ENCODE assay signal across 10 cellular contexts in the genomic region with DNA sequence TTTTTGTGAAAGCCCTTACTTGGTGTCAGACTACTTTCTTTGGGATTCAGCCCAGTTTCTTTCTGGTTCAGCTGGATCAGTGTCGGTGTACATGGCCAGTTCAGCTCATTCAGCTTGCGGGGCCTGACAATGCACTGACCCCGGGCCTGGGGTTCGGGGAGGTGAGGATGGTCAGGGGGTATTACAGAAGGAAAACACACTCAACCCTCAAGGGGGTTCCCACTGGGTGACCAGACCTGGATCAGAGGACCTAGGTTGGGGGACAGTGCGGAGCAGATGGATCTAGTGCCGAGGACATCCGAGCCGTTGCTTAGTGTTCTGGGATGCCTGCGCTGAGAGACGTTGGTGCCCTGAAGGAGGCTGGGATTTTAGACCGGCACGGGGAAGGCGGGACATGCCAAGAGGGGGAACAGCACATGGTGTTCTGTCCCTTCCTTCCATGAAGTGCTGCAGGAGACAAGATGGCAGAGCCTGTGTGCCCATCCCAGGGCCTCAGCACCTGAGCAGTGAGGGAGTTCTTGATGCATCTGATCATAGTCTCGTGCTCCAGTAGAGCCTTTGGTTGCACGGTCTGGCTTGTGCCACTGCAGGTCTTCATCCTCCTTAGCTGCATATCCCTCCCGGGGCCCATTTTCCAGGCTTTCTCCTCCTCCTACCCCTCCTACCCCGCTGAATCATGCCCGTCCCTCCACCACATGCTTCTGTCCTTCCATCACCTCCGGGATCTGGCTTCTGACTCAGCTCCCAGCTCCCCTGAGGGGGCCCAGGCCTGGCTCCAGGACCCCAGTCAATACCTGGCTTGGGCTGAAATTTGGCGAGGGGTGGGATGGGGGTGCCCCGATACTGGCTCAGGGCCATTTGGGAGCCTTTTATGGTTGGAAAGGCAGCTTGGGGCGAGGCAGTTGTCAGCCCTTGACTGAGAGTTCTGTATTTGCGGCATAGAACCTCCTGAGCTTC. TPM values are rescaled to one million over a fixed set of nuclear protein-coding genes. Genes with fewer than 3 reads are reported as not detected.
DNase-seq lines count a peak whose midpoint lies in the region; ATAC-seq and TF ChIP-seq lines count a peak whose summit lies in the region.
"Had no signal": no experiment of that assay in that cellular context is flagged by ENCODE, and none has a peak within 500 bp of the region (broad histone marks: within the 10 kb centered on the region; RNA-seq: fewer than 3 reads in every experiment).

No MANE protein-coding gene starts in this region.

- DNase-seq in A172 (ENCODE audit: low spot score) (peak; percentile 94), M059J (ENCODE audit: low read depth) (peak; percentile 98), dedifferentiated amniotic fluid mesenchymal stem cell (ENCODE audit: extremely low spot score) (peak; percentile 85), mesothelial cell of epicardium (ENCODE audit: low spot score in 2 of 2, unreplicated experiment in 2 of 2) (no peak), NAMALWA (ENCODE audit: low spot score) (no peak)
- DNase-seq: CD4-positive, alpha-beta T cell had no signal

- peak overlapping the region; percentile 31 for H3K4me3 Mint-ChIP-seq in mesothelial cell of epicardium
- H3K4me3 Mint-ChIP-seq: CD4-positive, alpha-beta T cell had no signal

- no peak for TF ChIP-seq CTCF in mesothelial cell of epicardium (IDR thresholded peaks at IDR 0.05; ENCODE audit: unreplicated experiment)

- H3K4me1 Mint-ChIP-seq in mesothelial cell of epicardium, result peaks cover 21% of the 10 kb centered on the region

- H3K27me3 Mint-ChIP-seq in mesothelial cell of epicardium (ENCODE audit: low read depth), result peaks cover 9% of the 10 kb centered on the region

- no peak for ATAC-seq in GM19452 (IDR thresholded peaks at IDR 0.05; ENCODE audit: unreplicated experiment)
- ATAC-seq in HG03521 (IDR thresholded peaks at IDR 0.05; ENCODE audit: unreplicated experiment), result no peak
- no peak for ATAC-seq in HG03457 (IDR thresholded peaks at IDR 0.05; ENCODE audit: unreplicated experiment)

- no peaks in the 10 kb centered on the region for H3K9me3 Mint-ChIP-seq in mesothelial cell of epicardium
- H3K9me3 Mint-ChIP-seq: CD4-positive, alpha-beta T cell had no signal

- H3K27ac Mint-ChIP-seq in mesothelial cell of epicardium, result peak overlapping the region; percentile 66
- H3K27ac Mint-ChIP-seq: CD4-positive, alpha-beta T cell had no signal

- H3K36me3 Mint-ChIP-seq in mesothelial cell of epicardium, result peaks cover 12% of the 10 kb centered on the region

RNA-seq across cellular contexts. Expression of gene SPEG, which starts 18.0 kb away (rescaled TPM):
- total RNA-seq in A172 (2014; rRNA removed; shearing (Covaris generic)), result 30.0 and 32.9 TPM in 2 replicates
- 9.8 and 13.9 TPM in 2 replicates for total RNA-seq in M059J (2014; rRNA removed; shearing (Covaris generic))
- total RNA-seq in mesothelial cell of epicardium, result 95.4 to 97.7 TPM (median 97.7 TPM) in 3 replicates

RNA-seq across cellular contexts. Expression of gene DES, which starts 34.5 kb away (rescaled TPM):
- 30.0 and 34.5 TPM in 2 replicates for total RNA-seq in A172 (2014; rRNA removed; shearing (Covaris generic))
- total RNA-seq in M059J (2014; rRNA removed; shearing (Covaris generic)), result 0.37 TPM in 1 of 2 replicates, not detected in the other
- 33.0 to 38.5 TPM (median 37.0 TPM) in 3 replicates for total RNA-seq in mesothelial cell of epicardium
- total RNA-seq: activated CD8-positive, alpha-beta memory T cell treated with anti-CD3 and anti-CD28 coated beads for 36 hours; CD4-positive, alpha-beta T cell had no signal

RNA-seq across cellular contexts. Expression of gene GMPPA, which starts 46.1 kb away (rescaled TPM):
- total RNA-seq in A172 (2014; rRNA removed; shearing (Covaris generic)), result 52.5 and 54.7 TPM in 2 replicates
- total RNA-seq in M059J (2014; rRNA removed; shearing (Covaris generic)), result 81.6 and 89.2 TPM in 2 replicates
- total RNA-seq in mesothelial cell of epicardium, result 34.5 to 37.3 TPM (median 36.0 TPM) in 3 replicates

Comparison
In these comparisons a context has a peak if more than half of its experiments do, and no peak if none do; other contexts are left out.
1. DNase-seq: peak in A172 (single experiment), M059J (single experiment) and dedifferentiated amniotic fluid mesenchymal stem cell (single experiment); none in mesothelial cell of epicardium (0 of 2) and NAMALWA (single experiment).
2. RNA of gene DES, which starts 34.5 kb away (total RNA-seq): 33.0 to 38.5 TPM in mesothelial cell of epicardium and 30.0 to 34.5 TPM in A172; 0.37 TPM in M059J; every median in the first group is over 10 times any median in the second.